In the genomic region with DNA sequence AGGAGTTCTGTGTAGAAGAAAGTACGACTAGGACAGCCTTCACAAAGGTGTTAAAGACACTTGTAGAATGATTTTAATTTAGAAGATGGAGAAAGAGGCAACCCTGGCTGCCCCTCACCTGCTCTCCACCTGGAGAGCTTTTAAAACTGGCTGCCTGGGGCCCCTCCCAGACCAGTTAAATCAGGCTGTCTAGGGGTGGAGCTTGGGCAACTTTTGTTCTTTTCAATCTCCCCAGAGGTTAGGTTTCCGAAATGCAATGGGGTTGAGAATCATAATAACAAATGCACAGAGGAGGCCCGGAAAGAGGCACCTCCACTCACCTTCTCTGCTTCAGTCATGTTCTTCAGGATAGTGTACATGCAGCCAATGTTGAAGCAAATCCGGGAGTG, we compare ENCODE assay signal across 10 cellular contexts. TPM values are rescaled to one million over a fixed set of nuclear protein-coding genes. Genes with fewer than 3 reads are reported as not detected.
DNase-seq lines count a peak whose midpoint lies in the region; ATAC-seq and TF ChIP-seq lines count a peak whose summit lies in the region.
"Had no signal": no experiment of that assay in that cellular context is flagged by ENCODE, and none has a peak within 500 bp of the region (broad histone marks: within the 10 kb centered on the region; RNA-seq: fewer than 3 reads in every experiment).

No MANE protein-coding gene starts in this region.

- DNase-seq in Calu3 (no peak), PC-3 (no peak), right lobe of liver (no peak), dermis blood vessel endothelial cell (no peak), SIG-M5 (lab: John Stamatoyannopoulos, UW) (no peak), NCI-H1436 (lab: John Stamatoyannopoulos, UW) (no peak)

- H3K36me3 Mint-ChIP-seq in Calu3 (ENCODE audit: insufficient read depth, unreplicated experiment): no peaks in the 10 kb centered on the region

- CTCF ChIA-PET in Calu3 (lab: Charles Lee): interaction anchor here (0.6 to 1.8 kb wide), 5 partner anchors 10 to 740 kb away, joined by 3 to 14 read pairs (median 3); no protein-coding TSS in a partner anchor
- CTCF ChIA-PET in PC-3 (lab: Charles Lee): no interaction called here

- H3K4me1 Mint-ChIP-seq in Calu3 (ENCODE audit: low read depth, unreplicated experiment): peaks cover 32% of the 10 kb centered on the region

- no peak for TF ChIP-seq POLR2A in right lobe of liver (IDR thresholded peaks at IDR 0.05)

- H3K4me1 ChIP-seq in PC-3 (ENCODE audit: insufficient read depth, low read length) (peaks cover 12% of the 10 kb centered on the region), right lobe of liver (no peaks in the 10 kb centered on the region)
- H3K4me1 ChIP-seq: gastroesophageal sphincter had no signal

- H3F3A ChIP-seq in PC-3 (ENCODE audit: low read length, unreplicated experiment): no peaks in the 10 kb centered on the region

- H2AFZ ChIP-seq in PC-3 (ENCODE audit: low read length): no peak overlapping the region

- no peaks in the 10 kb centered on the region for H3K9me2 ChIP-seq in PC-3 (replicated peaks; ENCODE audit: low read length)

- no peaks in the 10 kb centered on the region for H3K79me2 ChIP-seq in PC-3 (ENCODE audit: low read length)

- H3K4me3 ChIP-seq in PC-3 (ENCODE audit: low read length): no peak overlapping the region
- peak overlapping the region; percentile 1 to 26 (median 6) for H3K4me3 ChIP-seq in right lobe of liver
- H3K4me3 ChIP-seq: smooth muscle cell had no signal

- H3K27ac ChIP-seq in PC-3 (ENCODE audit: low read length) (no peak overlapping the region), right lobe of liver (peak overlapping the region in 2 of 3 donors; percentile 35 to 62)

- H3K27ac Mint-ChIP-seq in Calu3 (ENCODE audit: unreplicated experiment): no peak overlapping the region

- H3K4me2 ChIP-seq in PC-3 (ENCODE audit: low read length): no peak overlapping the region
- H3K4me2 ChIP-seq: smooth muscle cell had no signal

- H3K4me3 Mint-ChIP-seq in Calu3 (ENCODE audit: low read depth, unreplicated experiment): no peak overlapping the region

- POLR2A ChIA-PET in PC-3 (lab: Charles Lee; ENCODE audit: unreplicated experiment): no interaction called here

- H3K9me3 ChIP-seq in PC-3 (ENCODE audit: low read length) (no peaks in the 10 kb centered on the region), right lobe of liver (no peaks in the 10 kb centered on the region)
- H3K9me3 ChIP-seq: gastroesophageal sphincter had no signal

- H3K36me3 ChIP-seq in PC-3 (ENCODE audit: low read depth, low read length): no peaks in the 10 kb centered on the region
- no peaks in the 10 kb centered on the region for H3K36me3 ChIP-seq in right lobe of liver
- H3K36me3 ChIP-seq: gastroesophageal sphincter had no signal

- no peak overlapping the region for H3K9ac ChIP-seq in PC-3 (ENCODE audit: low read length)

- no peaks in the 10 kb centered on the region for H3K27me3 Mint-ChIP-seq in Calu3 (ENCODE audit: unreplicated experiment)

- TF ChIP-seq CTCF in Calu3 (IDR thresholded peaks at IDR 0.05; ENCODE audit: unreplicated experiment) (no peak), PC-3 (conservative IDR thresholded peaks at IDR 0.05; ENCODE audit: low read depth, low read length) (no peak), right lobe of liver (IDR thresholded peaks at IDR 0.05) (no peak)

- no peaks in the 10 kb centered on the region for H3K9me3 Mint-ChIP-seq in Calu3 (ENCODE audit: low read depth, unreplicated experiment)

- H3K27me3 ChIP-seq in PC-3 (ENCODE audit: low read length) (no peaks in the 10 kb centered on the region), right lobe of liver (no peaks in the 10 kb centered on the region)
- H3K27me3 ChIP-seq: gastroesophageal sphincter had no signal

- WGBS in right lobe of liver (ENCODE audit: insufficient coverage, low coverage, low lambda C conversion rate, missing lambda C conversion rate): 55% methylated on average over 4 of the region's 4 CpGs

- intact Hi-C loops in Calu3 (cut with micrococcal nuclease; ENCODE audit: unreplicated experiment): no loop called here
- intact Hi-C loops in PC-3 (cut with micrococcal nuclease): loop anchor here (5.0 kb wide), 1 partner anchor 633 kb away; no protein-coding TSS in a partner anchor
- intact Hi-C loops in right lobe of liver (cut with DNase I): no loop called here

- TSS peak; percentile 53 for BruUV-seq in Calu3 (replicated peaks; lab: Mats Ljungman, UMichigan)
- TSS peak; percentile 74 for BruUV-seq in PC-3 (replicated peaks; lab: Mats Ljungman, UMichigan)

- ATAC-seq in GM19467 (IDR thresholded peaks at IDR 0.05; ENCODE audit: unreplicated experiment) (peak; percentile 11), PC-3 (no peak), right lobe of liver (no peak), HG03457 (IDR thresholded peaks at IDR 0.05; ENCODE audit: unreplicated experiment) (no peak)

- no peaks in the 10 kb centered on the region for H4K20me1 ChIP-seq in PC-3 (ENCODE audit: low read length)

RNA-seq across cellular contexts. Expression of gene NCF2, which starts 0.4 kb away (rescaled TPM):
- total RNA-seq in Calu3 (2022) (5.5 and 8.6 TPM in 2 replicates), PC-3 (2014; rRNA removed) (26.1 and 31.3 TPM in 2 replicates), right lobe of liver (10 to 100 TPM in 3 of 6 experiments, 1 to 10 TPM in 3; 3.0 to 11.4 (median 7.9) TPM), dermis blood vessel endothelial cell (not detected in 2 replicates)

RNA-seq across cellular contexts. Expression of gene ARPC5, which starts 45.8 kb away (rescaled TPM):
- total RNA-seq in Calu3 (2022) (135 and 148 TPM in 2 replicates), PC-3 (2014; rRNA removed) (60.0 and 76.1 TPM in 2 replicates), right lobe of liver (10 to 100 TPM; 23.6 to 70.5 (median 41.3) TPM), dermis blood vessel endothelial cell (172 and 229 TPM in 2 replicates)
